10 cellular contexts compared by ENCODE assay signal in genomic region chr9:22050924-22051323, GRCh38. TPM values are rescaled to one million over a fixed set of nuclear protein-coding genes. Genes with fewer than 3 reads are reported as not detected.
DNase-seq lines count a peak whose midpoint lies in the region; ATAC-seq and TF ChIP-seq lines count a peak whose summit lies in the region.
"Had no signal": no experiment of that assay in that cellular context is flagged by ENCODE, and none has a peak within 500 bp of the region (broad histone marks: within the 10 kb centered on the region; RNA-seq: fewer than 3 reads in every experiment).

No MANE protein-coding gene starts in this region.

- H3K36me3 Mint-ChIP-seq in activated naive CD4-positive, alpha-beta T cell treated with anti-CD3 and anti-CD28 coated beads, Interleukin-2, amount 50 U/mL, for 24 hours: no peaks in the 10 kb centered on the region
- H3K36me3 Mint-ChIP-seq in activated naive CD4-positive, alpha-beta T cell treated with anti-CD3 and anti-CD28 coated beads, Interleukin-2, amount 50 U/mL, for 72 hours: no peaks in the 10 kb centered on the region
- peaks cover 56% of the 10 kb centered on the region for H3K36me3 Mint-ChIP-seq in activated CD8-positive, alpha-beta T cell treated with anti-CD3 and anti-CD28 coated beads, Interleukin-2, amount 10 ng/mL, durations not matched to agents 7 days and 5 days (ENCODE audit: low read depth)

- no peak for ATAC-seq in activated naive CD4-positive, alpha-beta T cell treated with anti-CD3 and anti-CD28 coated beads, Interleukin-2, amount 50 U/mL, for 72 hours
- peak; percentile 74 for ATAC-seq in HG03342 (IDR thresholded peaks at IDR 0.05; ENCODE audit: unreplicated experiment)
- ATAC-seq in activated CD8-positive, alpha-beta T cell treated with anti-CD3 and anti-CD28 coated beads, Interleukin-2, amount 10 ng/mL, durations not matched to agents 7 days and 5 days: peak; percentile 82
- no peak for ATAC-seq in GM19324 (IDR thresholded peaks at IDR 0.05; ENCODE audit: low FRiP score, unreplicated experiment)

- H3K4me3 Mint-ChIP-seq in activated naive CD4-positive, alpha-beta T cell treated with anti-CD3 and anti-CD28 coated beads, Interleukin-2, amount 50 U/mL, for 24 hours: peak overlapping the region; percentile 15
- H3K4me3 Mint-ChIP-seq in activated CD8-positive, alpha-beta T cell treated with anti-CD3 and anti-CD28 coated beads, Interleukin-2, amount 10 ng/mL, durations not matched to agents 7 days and 5 days: peak overlapping the region; percentile 69

- no peak for TF ChIP-seq POLR2A in erythroblast (IDR thresholded peaks at IDR 0.05; ENCODE audit: low read length)

- H3K4me1 Mint-ChIP-seq in activated naive CD4-positive, alpha-beta T cell treated with anti-CD3 and anti-CD28 coated beads, Interleukin-2, amount 50 U/mL, for 24 hours: peaks cover 41% of the 10 kb centered on the region
- peaks cover 81% of the 10 kb centered on the region for H3K4me1 Mint-ChIP-seq in activated CD8-positive, alpha-beta T cell treated with anti-CD3 and anti-CD28 coated beads, Interleukin-2, amount 10 ng/mL, durations not matched to agents 7 days and 5 days (ENCODE audit: low read depth)

- DNase-seq in activated naive CD4-positive, alpha-beta T cell treated with anti-CD3 and anti-CD28 coated beads, Interleukin-2, amount 50 U/mL, for 72 hours (ENCODE audit: low spot score in 2 of 2): no peak
- peak; percentile 77 for DNase-seq in activated CD8-positive, alpha-beta T cell treated with anti-CD3 and anti-CD28 coated beads, Interleukin-2, amount 10 ng/mL, durations not matched to agents 7 days and 5 days
- DNase-seq in erythroblast (lab: John Stamatoyannopoulos, UW) (no peak), NCI-H1417 treated with DMSO at 0.1 percent for 48 hours (lab: John Stamatoyannopoulos, UW) (no peak), hepatic stellate cell (ENCODE audit: low spot score) (no peak)
- DNase-seq: WERI-Rb-1 had no signal

- H3K27me3 Mint-ChIP-seq in activated naive CD4-positive, alpha-beta T cell treated with anti-CD3 and anti-CD28 coated beads, Interleukin-2, amount 50 U/mL, for 24 hours: peaks cover 6% of the 10 kb centered on the region
- peaks cover 5% of the 10 kb centered on the region for H3K27me3 Mint-ChIP-seq in activated CD8-positive, alpha-beta T cell treated with anti-CD3 and anti-CD28 coated beads, Interleukin-2, amount 10 ng/mL, durations not matched to agents 7 days and 5 days (ENCODE audit: low read depth)

- CTCF ChIA-PET in activated CD8-positive, alpha-beta T cell treated with anti-CD3 and anti-CD28 coated beads, Interleukin-2, amount 10 ng/mL, durations not matched to agents 7 days and 5 days (lab: Charles Lee): interaction anchor here (0.6 to 10.3 kb wide), 15 partner anchors 13 to 402 kb away, joined by 3 to 112 read pairs (median 5); partner anchors contain the start of gene CDKN2B

- no peaks in the 10 kb centered on the region for H3K9me3 Mint-ChIP-seq in activated naive CD4-positive, alpha-beta T cell treated with anti-CD3 and anti-CD28 coated beads, Interleukin-2, amount 50 U/mL, for 24 hours
- H3K9me3 Mint-ChIP-seq in activated naive CD4-positive, alpha-beta T cell treated with anti-CD3 and anti-CD28 coated beads, Interleukin-2, amount 50 U/mL, for 72 hours: no peaks in the 10 kb centered on the region
- no peaks in the 10 kb centered on the region for H3K9me3 Mint-ChIP-seq in activated CD8-positive, alpha-beta T cell treated with anti-CD3 and anti-CD28 coated beads, Interleukin-2, amount 10 ng/mL, durations not matched to agents 7 days and 5 days (ENCODE audit: insufficient read depth)

- peak overlapping the region; percentile 12 for H3K27ac Mint-ChIP-seq in activated naive CD4-positive, alpha-beta T cell treated with anti-CD3 and anti-CD28 coated beads, Interleukin-2, amount 50 U/mL, for 24 hours
- no peak overlapping the region for H3K27ac Mint-ChIP-seq in activated naive CD4-positive, alpha-beta T cell treated with anti-CD3 and anti-CD28 coated beads, Interleukin-2, amount 50 U/mL, for 72 hours
- peak overlapping the region; percentile 77 for H3K27ac Mint-ChIP-seq in activated CD8-positive, alpha-beta T cell treated with anti-CD3 and anti-CD28 coated beads, Interleukin-2, amount 10 ng/mL, durations not matched to agents 7 days and 5 days

- POLR2A ChIA-PET in activated CD8-positive, alpha-beta T cell treated with anti-CD3 and anti-CD28 coated beads, Interleukin-2, amount 10 ng/mL, durations not matched to agents 7 days and 5 days (lab: Charles Lee): interaction anchor here (0.7 to 1.9 kb wide), 3 partner anchors 29 to 704 kb away, joined by 3 to 5 read pairs (median 4); no protein-coding TSS in a partner anchor

RNA-seq across cellular contexts. Expression of gene CDKN2B, which starts 41.8 kb away (rescaled TPM):
- total RNA-seq in activated naive CD4-positive, alpha-beta T cell treated with anti-CD3 and anti-CD28 coated beads, Interleukin-2, amount 50 U/mL, for 72 hours: under 1 TPM; 0.09 to 0.23 TPM
- 1 to 10 TPM; 2.3 to 3.1 TPM for total RNA-seq in activated CD8-positive, alpha-beta T cell treated with anti-CD3 and anti-CD28 coated beads, Interleukin-2, amount 10 ng/mL, durations not matched to agents 7 days and 5 days

RNA-seq across cellular contexts. Expression of gene CDKN2B-AS1, which starts 56.3 kb away (rescaled TPM):
- under 1 TPM in 1 of 2 donors, not detected in 1; 0.20 TPM for total RNA-seq in activated naive CD4-positive, alpha-beta T cell treated with anti-CD3 and anti-CD28 coated beads, Interleukin-2, amount 50 U/mL, for 72 hours
- total RNA-seq in activated CD8-positive, alpha-beta T cell treated with anti-CD3 and anti-CD28 coated beads, Interleukin-2, amount 10 ng/mL, durations not matched to agents 7 days and 5 days: 1 to 10 TPM; 6.4 to 6.9 TPM
- total RNA-seq: cardiac septum had no signal

RNA-seq across cellular contexts. Expression of gene CDKN2A, which starts 56.7 kb away (rescaled TPM):
- under 1 TPM; 0.43 to 0.68 TPM for total RNA-seq in activated naive CD4-positive, alpha-beta T cell treated with anti-CD3 and anti-CD28 coated beads, Interleukin-2, amount 50 U/mL, for 72 hours
- 10 to 100 TPM; 32.9 to 39.7 TPM for total RNA-seq in activated CD8-positive, alpha-beta T cell treated with anti-CD3 and anti-CD28 coated beads, Interleukin-2, amount 10 ng/mL, durations not matched to agents 7 days and 5 days

Comparison
In these comparisons a context has a peak if more than half of its experiments do, and no peak if none do; other contexts are left out.
1. H3K27ac Mint-ChIP-seq: peak in activated naive CD4-positive, alpha-beta T cell treated with anti-CD3 and anti-CD28 coated beads, Interleukin-2, amount 50 U/mL, for 24 hours (single experiment) and activated CD8-positive, alpha-beta T cell treated with anti-CD3 and anti-CD28 coated beads, Interleukin-2, amount 10 ng/mL, durations not matched to agents 7 days and 5 days (single experiment); none in activated naive CD4-positive, alpha-beta T cell treated with anti-CD3 and anti-CD28 coated beads, Interleukin-2, amount 50 U/mL, for 72 hours (0 of 2).
2. ATAC-seq: peak in HG03342 (single experiment) and activated CD8-positive, alpha-beta T cell treated with anti-CD3 and anti-CD28 coated beads, Interleukin-2, amount 10 ng/mL, durations not matched to agents 7 days and 5 days (single experiment); none in activated naive CD4-positive, alpha-beta T cell treated with anti-CD3 and anti-CD28 coated beads, Interleukin-2, amount 50 U/mL, for 72 hours (0 of 2) and GM19324 (single experiment).
3. RNA of gene CDKN2B-AS1, which starts 56.3 kb away (total RNA-seq): 6.4 to 6.9 TPM in activated CD8-positive, alpha-beta T cell treated with anti-CD3 and anti-CD28 coated beads, Interleukin-2, amount 10 ng/mL, durations not matched to agents 7 days and 5 days; 0.20 TPM in activated naive CD4-positive, alpha-beta T cell treated with anti-CD3 and anti-CD28 coated beads, Interleukin-2, amount 50 U/mL, for 72 hours; every median in the first group is over 4 times any median in the second.
4. RNA of gene CDKN2A, which starts 56.7 kb away (total RNA-seq): 32.9 to 39.7 TPM in activated CD8-positive, alpha-beta T cell treated with anti-CD3 and anti-CD28 coated beads, Interleukin-2, amount 10 ng/mL, durations not matched to agents 7 days and 5 days; 0.43 to 0.68 TPM in activated naive CD4-positive, alpha-beta T cell treated with anti-CD3 and anti-CD28 coated beads, Interleukin-2, amount 50 U/mL, for 72 hours; every median in the first group is over 10 times any median in the second.